ENCODE assay signal across 1 cellular context in genomic region chr11:121071456-121072236, GRCh38.
TF ChIP-seq lines count a peak whose summit lies in the region.

No MANE protein-coding gene starts in this region.

TF ChIP-seq in IMR-90, 13 proteins besides CTCF, POLR2A, EP300 and RAD21 (continued from another document):
- TF ChIP-seq ELK1 (IDR thresholded peaks at IDR 0.05; ENCODE audit: borderline replicate concordance, low read depth, low read length) (no peak), MAFK (IDR thresholded peaks at IDR 0.05; ENCODE audit: low read depth, low read length) (no peak), CHD1 (IDR thresholded peaks at IDR 0.05; ENCODE audit: low read depth, low read length) (no peak), SMC3 (IDR thresholded peaks at IDR 0.05; ENCODE audit: low read depth, low read length) (no peak), NFE2L2 (IDR thresholded peaks at IDR 0.05; ENCODE audit: low read depth, low read length) (no peak), BHLHE40 (IDR thresholded peaks at IDR 0.05; ENCODE audit: low read depth, low read length) (no peak)
